7 cellular contexts compared by ENCODE assay signal in the genomic region with DNA sequence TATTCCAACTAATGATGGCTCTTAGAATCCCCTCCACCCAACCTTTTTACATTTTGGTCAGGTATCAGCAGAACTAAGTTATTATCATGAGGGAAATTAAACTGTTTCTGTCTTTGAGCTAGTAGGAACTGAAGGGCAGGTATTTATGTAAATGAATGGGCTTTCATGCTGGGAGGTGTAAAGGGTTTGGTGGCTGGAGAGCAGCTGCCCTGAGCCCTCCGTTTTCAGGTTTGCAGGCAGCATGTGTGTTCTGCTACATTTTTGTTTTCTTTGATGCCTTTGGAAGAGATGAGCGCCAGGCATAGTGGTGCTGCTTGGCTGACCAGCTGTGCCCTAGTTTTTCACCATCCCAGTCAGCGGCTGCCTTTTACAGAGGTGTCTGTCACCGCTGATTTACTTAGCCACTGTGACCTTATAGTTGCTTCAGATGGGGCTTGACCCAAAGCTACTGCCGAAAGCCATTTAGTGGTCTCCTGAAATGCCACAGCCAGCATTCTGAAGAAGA.
DNase-seq lines count a peak whose midpoint lies in the region; ATAC-seq and TF ChIP-seq lines count a peak whose summit lies in the region.

No MANE protein-coding gene starts in this region.

- TF ChIP-seq POLR2A in gastroesophageal sphincter (IDR thresholded peaks at IDR 0.05) = no peak

- H3K27me3 ChIP-seq in gastroesophageal sphincter (peaks cover 20% of the 10 kb centered on the region), rectal smooth muscle tissue (ENCODE audit: control insufficient read depth, insufficient read depth, low read length) (no peaks in the 10 kb centered on the region)

- WGBS in gastroesophageal sphincter (ENCODE audit: low coverage in 1 of 2), 2 donors = 16 to 29% methylated on average over 2 to 4 of the region's 5 CpGs

- no peak for TF ChIP-seq EP300 in gastroesophageal sphincter (IDR thresholded peaks at IDR 0.05)

- peak overlapping the region; percentile 44 to 60 for H3K4me3 ChIP-seq in gastroesophageal sphincter
- H3K4me3 ChIP-seq in rectal smooth muscle tissue (ENCODE audit: low read length) = peak overlapping the region; percentile 64

- TF ChIP-seq CTCF in RWPE1 (conservative IDR thresholded peaks at IDR 0.05; ENCODE audit: low read depth) (no peak), gastroesophageal sphincter (IDR thresholded peaks at IDR 0.05) (no peak)

- peak overlapping the region; percentile 19 for H3K9ac ChIP-seq in rectal smooth muscle tissue (ENCODE audit: low read length)

- CTCF ChIA-PET in RWPE1 (lab: Yijun Ruan, JAX) = interaction anchor here (0.5 to 4.9 kb wide), 4 partner anchors 12 to 73 kb away, joined by 3 to 27 read pairs (median 4); no protein-coding TSS in a partner anchor

- POLR2A ChIA-PET in RWPE1 (lab: Yijun Ruan, JAX; ENCODE audit: low non-redundant PET) = no interaction called here

- DNase-seq in RWPE1 (ENCODE audit: low spot score) = no peak
- no peak for DNase-seq in NCI-H187 (lab: John Stamatoyannopoulos, UW)

- peak; percentile 21 for ATAC-seq in GM21381 (IDR thresholded peaks at IDR 0.05; ENCODE audit: unreplicated experiment)
- peak; percentile 33 for ATAC-seq in gastroesophageal sphincter
- ATAC-seq in HG02870 (IDR thresholded peaks at IDR 0.05; ENCODE audit: unreplicated experiment) = no peak
- ATAC-seq in GM19455 (IDR thresholded peaks at IDR 0.05; ENCODE audit: unreplicated experiment) = no peak

- H3K9me3 ChIP-seq in gastroesophageal sphincter = no peaks in the 10 kb centered on the region

- peak overlapping the region; percentile 67; the same call in 1 of the 2 replicates for H3K27ac ChIP-seq in RWPE1
- H3K27ac ChIP-seq in gastroesophageal sphincter = no peak overlapping the region
- no peak overlapping the region for H3K27ac ChIP-seq in rectal smooth muscle tissue (ENCODE audit: low read depth, low read length)

- H3K36me3 ChIP-seq in gastroesophageal sphincter (no peaks in the 10 kb centered on the region), rectal smooth muscle tissue (ENCODE audit: control insufficient read depth, insufficient read depth, low read length) (no peaks in the 10 kb centered on the region)

- H3K4me1 ChIP-seq in gastroesophageal sphincter (peaks cover 0 to 21% (median 0%) of the 10 kb centered on the region in 3 donors), rectal smooth muscle tissue (ENCODE audit: control insufficient read depth, insufficient read depth, low read length) (no peaks in the 10 kb centered on the region)

Comparison
In these comparisons a context has a peak if more than half of its experiments do, and no peak if none do; other contexts are left out.
1. ATAC-seq: peak in GM21381 (single experiment) and gastroesophageal sphincter (single experiment); none in HG02870 (single experiment) and GM19455 (single experiment).